In genomic region chr6:166382933-166383816, GRCh38 we compare ENCODE assay signal across 8 cellular contexts. TPM values are rescaled to one million over a fixed set of nuclear protein-coding genes. Genes with fewer than 3 reads are reported as not detected.
DNase-seq lines count a peak whose midpoint lies in the region; ATAC-seq and TF ChIP-seq lines count a peak whose summit lies in the region.

MPC1 (minus strand) TSS chr6:166382940; CDS start chr6:166382876, 64 bp downstream.

- peak within 1 kb of the TSS; percentile 82 to 94 (median 89) for H3K9ac ChIP-seq in BLaER1 treated with 17β-estradiol and CSF1 and Interleukin-3, amounts not matched to agents 10 nM and 100 nM
- peak within 1 kb of the TSS; percentile 98 to 100 for H3K9ac ChIP-seq in colonic mucosa (ENCODE audit: low read depth in 2 of 2, low read length in 2 of 2)

- H3K27ac ChIP-seq in BLaER1 treated with 17β-estradiol and CSF1 and Interleukin-3, amounts not matched to agents 10 nM and 100 nM = peak within 1 kb of the TSS; percentile 37 to 95 (median 89); a peak in 21 of 22 replicates
- H3K27ac ChIP-seq in colonic mucosa = peak within 1 kb of the TSS; percentile 98
- H3K27ac ChIP-seq in layer of hippocampus (ENCODE audit: low read depth, low read length) = peak within 1 kb of the TSS; percentile 75

- no peaks in the 10 kb centered on the region for H3K9me3 Mint-ChIP-seq in activated CD4-positive, alpha-beta T cell treated with anti-CD3 and anti-CD28 coated beads, Interleukin-2, amount 10 ng/mL, durations not matched to agents 24 days and 14 days

- ATAC-seq in GM19351 (IDR thresholded peaks at IDR 0.05; ENCODE audit: unreplicated experiment) = peak; percentile 81
- peak; percentile 79 for ATAC-seq in HG03520 (IDR thresholded peaks at IDR 0.05; ENCODE audit: unreplicated experiment)

- no peaks in the 10 kb centered on the region for H3K9me3 ChIP-seq in BLaER1 treated with 17β-estradiol and CSF1 and Interleukin-3, amounts not matched to agents 10 nM and 100 nM (replicated peaks in 1 of 11)
- no peaks in the 10 kb centered on the region for H3K9me3 ChIP-seq in colonic mucosa

- TF ChIP-seq CTCF in colonic mucosa (IDR thresholded peaks at IDR 0.05) = no peak

- H3K27me3 ChIP-seq in BLaER1 treated with 17β-estradiol and CSF1 and Interleukin-3, amounts not matched to agents 10 nM and 100 nM = peaks cover 0 to 14% (median 6%) of the 10 kb centered on the region in 11 experiments; a peak in 8 of 22 replicates
- H3K27me3 ChIP-seq in colonic mucosa (no peaks in the 10 kb centered on the region), layer of hippocampus (ENCODE audit: control insufficient read depth, insufficient read depth, low read length) (no peaks in the 10 kb centered on the region)

- peak within 1 kb of the TSS; percentile 74 to 95 (median 84) for H3K4me3 ChIP-seq in BLaER1 treated with 17β-estradiol and CSF1 and Interleukin-3, amounts not matched to agents 10 nM and 100 nM
- H3K4me3 ChIP-seq in colonic mucosa = peak within 1 kb of the TSS; percentile 95

- H3K4me2 ChIP-seq in BLaER1 treated with 17β-estradiol and CSF1 and Interleukin-3, amounts not matched to agents 10 nM and 100 nM = peak within 1 kb of the TSS; percentile 93 to 100 (median 99)

- H3K27ac Mint-ChIP-seq in activated CD4-positive, alpha-beta T cell treated with anti-CD3 and anti-CD28 coated beads, Interleukin-2, amount 10 ng/mL, durations not matched to agents 24 days and 14 days = peak within 1 kb of the TSS; percentile 75

- peaks cover 0 to 35% (median 5%) of the 10 kb centered on the region in 11 experiments; a peak in 7 of 22 replicates for H4K20me1 ChIP-seq in BLaER1 treated with 17β-estradiol and CSF1 and Interleukin-3, amounts not matched to agents 10 nM and 100 nM

- H3K4me3 Mint-ChIP-seq in activated CD4-positive, alpha-beta T cell treated with anti-CD3 and anti-CD28 coated beads, Interleukin-2, amount 10 ng/mL, durations not matched to agents 24 days and 14 days = peak within 1 kb of the TSS; percentile 88

- no peaks in the 10 kb centered on the region for H3K36me3 Mint-ChIP-seq in activated CD4-positive, alpha-beta T cell treated with anti-CD3 and anti-CD28 coated beads, Interleukin-2, amount 10 ng/mL, durations not matched to agents 24 days and 14 days (ENCODE audit: low read depth)

- no peaks in the 10 kb centered on the region for H3K36me3 ChIP-seq in BLaER1 treated with 17β-estradiol and CSF1 and Interleukin-3, amounts not matched to agents 10 nM and 100 nM
- H3K36me3 ChIP-seq in colonic mucosa = no peaks in the 10 kb centered on the region

- peaks cover 13% of the 10 kb centered on the region for H3K4me1 Mint-ChIP-seq in activated CD4-positive, alpha-beta T cell treated with anti-CD3 and anti-CD28 coated beads, Interleukin-2, amount 10 ng/mL, durations not matched to agents 24 days and 14 days

- peaks cover 5% of the 10 kb centered on the region for H3K27me3 Mint-ChIP-seq in activated CD4-positive, alpha-beta T cell treated with anti-CD3 and anti-CD28 coated beads, Interleukin-2, amount 10 ng/mL, durations not matched to agents 24 days and 14 days

- intact Hi-C loops in activated CD4-positive, alpha-beta T cell treated with anti-CD3 and anti-CD28 coated beads, Interleukin-2, amount 10 ng/mL, durations not matched to agents 24 days and 14 days (cut with micrococcal nuclease) = loop anchor here (1.0 to 5.0 kb wide), 9 partner anchors 34 to 1444 kb away; partner anchors contain the start of genes AFDN, CEP43, PRR18 and RNASET2
- intact Hi-C loops in colonic mucosa (cut with DNase I) = no loop called here

- peaks cover 15 to 32% (median 25%) of the 10 kb centered on the region in 10 experiments for H3K4me1 ChIP-seq in BLaER1 treated with 17β-estradiol and CSF1 and Interleukin-3, amounts not matched to agents 10 nM and 100 nM
- peaks cover 3% of the 10 kb centered on the region for H3K4me1 ChIP-seq in colonic mucosa

- DNase-seq in NCI-H526 treated with DMSO at 0.1 percent for 48 hours (lab: John Stamatoyannopoulos, UW) (peak; percentile 92), colonic mucosa (peak; percentile 97)
- peak; percentile 99 for DNase-seq in activated CD4-positive, alpha-beta T cell treated with anti-CD3 and anti-CD28 coated beads, Interleukin-2, amount 10 ng/mL, durations not matched to agents 24 days and 14 days
- DNase-seq in stimulated activated CD4-positive, alpha-beta T cell treated with anti-CD3 and anti-CD28 coated beads, Interleukin-1b, Interleukin-23, amount 100 ng/mL, for 24 hours (ENCODE audit: low read depth in 4 of 4, low spot score in 1 of 4) = peak; percentile 76 to 94 (median 86)

RNA-seq across cellular contexts. Expression of gene MPC1, which starts in this region (rescaled TPM):
- 17.1 and 18.1 TPM in 2 replicates for total RNA-seq in activated CD4-positive, alpha-beta T cell treated with anti-CD3 and anti-CD28 coated beads, Interleukin-2, amount 10 ng/mL, durations not matched to agents 24 days and 14 days
- total RNA-seq in colonic mucosa = 100 to 1,000 TPM in 1 of 2 donors, 10 to 100 TPM in 1; 93.7 to 144 TPM

Comparison
In these comparisons a context has a peak if more than half of its experiments do, and no peak if none do; other contexts are left out.
1. Peak in every context shown above with its lines: DNase-seq, ATAC-seq, H3K4me3 ChIP-seq and H3K27ac ChIP-seq.